33 cellular contexts compared by ENCODE assay signal in genomic region chr15:71937650-71938311, GRCh38.
"Had no signal": no experiment of that assay in that cellular context is flagged by ENCODE, and none has a peak within 500 bp of the region (broad histone marks: within the 10 kb centered on the region; RNA-seq: fewer than 3 reads in every experiment).

No MANE protein-coding gene starts in this region.

- DNase-seq: activated CD4-positive, alpha-beta T cell treated with anti-CD3 and anti-CD28 coated beads for 4 hours; activated CD4-positive, alpha-beta T cell treated with anti-CD3 and anti-CD28 coated beads, Interleukin-2, amount 50 U/mL, for 4 hours; activated gamma-delta T cell; activated naive CD4-positive, alpha-beta T cell treated with anti-CD3 and anti-CD28 coated beads, Interleukin-2, amount 10 ng/mL, durations not matched to agents 7 days and 5 days; activated naive CD8-positive, alpha-beta T cell treated with anti-CD3 and anti-CD28 coated beads, Interleukin-2, amount 10 ng/mL, durations not matched to agents 7 days and 5 days; activated T-cell treated with anti-CD3 and anti-CD28 coated beads for 4 hours; cerebellar nuclear complex; colonic mucosa; effector CD8-positive, alpha-beta T cell; esophagus squamous epithelium; foreskin melanocyte; left ventricle myocardium inferior; mesendoderm; natural killer cell; occipital lobe; stimulated activated CD4-positive, alpha-beta T cell treated with anti-CD3 and anti-CD28 coated beads, Interleukin-1b, Interleukin-23, amount 100 ng/mL, for 48 hours; stimulated activated CD4-positive, alpha-beta T cell treated with anti-CD3 and anti-CD28 coated beads, Interleukin-4, amount 100 ng/mL, for 4 hours; stimulated activated CD8-positive, alpha-beta memory T cell treated with anti-CD3 and anti-CD28 coated beads, Interleukin-4, amount 100 ng/mL, for 48 hours; stimulated activated naive CD8-positive, alpha-beta T cell treated with anti-CD3 and anti-CD28 coated beads, Interleukin-15, amount 100 ng/mL, for 72 hours; substantia nigra; upper lobe of right lung had no signal

- H3K4me3 ChIP-seq: ascending aorta, cardiac muscle cell, colonic mucosa, esophagus squamous epithelium, left ventricle myocardium inferior, lung, neural progenitor cell, right atrium auricular region, smooth muscle cell, upper lobe of right lung had no signal

- H3K27ac ChIP-seq: ascending aorta, cardiac muscle cell, colonic mucosa, epithelial cell of prostate, esophagus squamous epithelium, left ventricle myocardium inferior, neural progenitor cell, parathyroid adenoma, right atrium auricular region, upper lobe of right lung, VCaP had no signal

- H3K27me3 ChIP-seq: ascending aorta, cardiac muscle cell, colonic mucosa, neural progenitor cell, right atrium auricular region, upper lobe of right lung had no signal

- H3K36me3 ChIP-seq: colonic mucosa had no signal

- ATAC-seq: natural killer cell; stimulated activated memory B cell treated with anti-CD40 and anti-IgM and Interleukin-4, amounts not matched to agents 10 μg/mL and 1 μg/mL and 100 μg/mL, for 72 hours; stimulated activated naive CD8-positive, alpha-beta T cell treated with anti-CD3 and anti-CD28 coated beads, Interleukin-15, amount 100 ng/mL, for 72 hours; upper lobe of right lung had no signal

- H3K4me1 ChIP-seq: ascending aorta, colonic mucosa, esophagus squamous epithelium, left ventricle myocardium inferior, neural progenitor cell, parathyroid adenoma, right atrium auricular region, upper lobe of right lung had no signal

- H3K9me3 ChIP-seq: ascending aorta, colonic mucosa, esophagus squamous epithelium, left ventricle myocardium inferior, right atrium auricular region, upper lobe of right lung had no signal

- FAIRE-seq: endometrium, TTC549 had no signal
